1 cellular context compared by ENCODE assay signal in genomic region chr18:49814147-49814499, GRCh38.
TF ChIP-seq lines count a peak whose summit lies in the region.

No MANE protein-coding gene starts in this region.

TF ChIP-seq in HepG2, 621 proteins besides CTCF, POLR2A, EP300 and RAD21 (continued from another document and continues in another):
- no peak; the same call in 1 of the 2 replicates for TF ChIP-seq MXD1 (CRISPR knock-in tag; IDR thresholded peaks at IDR 0.05)
- TF ChIP-seq ZNF556 (CRISPR knock-in tag; IDR thresholded peaks at IDR 0.05; ENCODE audit: borderline replicate concordance) = 0 out of 2 replicates have a peak, but pooled peaks have one; percentile 21
- TF ChIP-seq ZNF350 (CRISPR knock-in tag; IDR thresholded peaks at IDR 0.05; ENCODE audit: borderline replicate concordance, low read depth) = no peak
- TF ChIP-seq CBX5 (CRISPR knock-in tag; IDR thresholded peaks at IDR 0.05; ENCODE audit: borderline replicate concordance) = 0 out of 2 replicates have a peak, but pooled peaks have one; percentile 26
- TF ChIP-seq ISL2 (CRISPR knock-in tag; IDR thresholded peaks at IDR 0.05) = no peak; the same call in 1 of the 2 replicates
- no peak for TF ChIP-seq RAD51 (IDR thresholded peaks at IDR 0.05; ENCODE audit: borderline replicate concordance)
- TF ChIP-seq THAP8 (CRISPR knock-in tag; IDR thresholded peaks at IDR 0.05; ENCODE audit: borderline replicate concordance) = no peak
- TF ChIP-seq NCOR1 (IDR thresholded peaks at IDR 0.05; ENCODE audit: borderline replicate concordance, low read length) = no peak
- no peak for TF ChIP-seq TGIF2 (CRISPR knock-in tag; IDR thresholded peaks at IDR 0.05)
- 0 out of 2 replicates have a peak, but pooled peaks have one; percentile 60 for TF ChIP-seq ZNF446 (CRISPR knock-in tag; IDR thresholded peaks at IDR 0.05)
- no peak for TF ChIP-seq ARID2 (CRISPR knock-in tag; IDR thresholded peaks at IDR 0.05; ENCODE audit: borderline replicate concordance)
- TF ChIP-seq, protein P1, sequence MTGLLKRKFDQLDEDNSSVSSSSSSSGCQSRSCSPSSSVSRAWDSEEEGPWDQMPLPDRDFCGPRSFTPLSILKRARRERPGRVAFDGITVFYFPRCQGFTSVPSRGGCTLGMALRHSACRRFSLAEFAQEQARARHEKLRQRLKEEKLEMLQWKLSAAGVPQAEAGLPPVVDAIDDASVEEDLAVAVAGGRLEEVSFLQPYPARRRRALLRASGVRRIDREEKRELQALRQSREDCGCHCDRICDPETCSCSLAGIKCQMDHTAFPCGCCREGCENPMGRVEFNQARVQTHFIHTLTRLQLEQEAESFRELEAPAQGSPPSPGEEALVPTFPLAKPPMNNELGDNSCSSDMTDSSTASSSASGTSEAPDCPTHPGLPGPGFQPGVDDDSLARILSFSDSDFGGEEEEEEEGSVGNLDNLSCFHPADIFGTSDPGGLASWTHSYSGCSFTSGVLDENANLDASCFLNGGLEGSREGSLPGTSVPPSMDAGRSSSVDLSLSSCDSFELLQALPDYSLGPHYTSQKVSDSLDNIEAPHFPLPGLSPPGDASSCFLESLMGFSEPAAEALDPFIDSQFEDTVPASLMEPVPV (CRISPR knock-in tag; IDR thresholded peaks at IDR 0.05) = no peak
- TF ChIP-seq NFIB (CRISPR knock-in tag; IDR thresholded peaks at IDR 0.05; ENCODE audit: borderline replicate concordance) = no peak
- TF ChIP-seq ZNF20 (CRISPR knock-in tag; IDR thresholded peaks at IDR 0.05) = no peak
- TF ChIP-seq DR1 (CRISPR knock-in tag; IDR thresholded peaks at IDR 0.05) = 0 out of 2 replicates have a peak, but pooled peaks have one; percentile 7
- TF ChIP-seq ZFX (CRISPR knock-in tag; IDR thresholded peaks at IDR 0.05; ENCODE audit: low read depth) = peak; percentile 53; the same call in 1 of the 2 replicates
- TF ChIP-seq, protein P2, sequence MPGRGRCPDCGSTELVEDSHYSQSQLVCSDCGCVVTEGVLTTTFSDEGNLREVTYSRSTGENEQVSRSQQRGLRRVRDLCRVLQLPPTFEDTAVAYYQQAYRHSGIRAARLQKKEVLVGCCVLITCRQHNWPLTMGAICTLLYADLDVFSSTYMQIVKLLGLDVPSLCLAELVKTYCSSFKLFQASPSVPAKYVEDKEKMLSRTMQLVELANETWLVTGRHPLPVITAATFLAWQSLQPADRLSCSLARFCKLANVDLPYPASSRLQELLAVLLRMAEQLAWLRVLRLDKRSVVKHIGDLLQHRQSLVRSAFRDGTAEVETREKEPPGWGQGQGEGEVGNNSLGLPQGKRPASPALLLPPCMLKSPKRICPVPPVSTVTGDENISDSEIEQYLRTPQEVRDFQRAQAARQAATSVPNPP (CRISPR knock-in tag; IDR thresholded peaks at IDR 0.05) = 0 out of 2 replicates have a peak, but pooled peaks have one; percentile 18
- TF ChIP-seq ZNF629 (CRISPR knock-in tag; conservative IDR thresholded peaks at IDR 0.05) = 0 out of 2 replicates have a peak, but pooled peaks have one; percentile 32
- 0 out of 2 replicates have a peak, but pooled peaks have one; percentile 59 for TF ChIP-seq ZNF256 (CRISPR knock-in tag; conservative IDR thresholded peaks at IDR 0.05)
- TF ChIP-seq, protein P3, sequence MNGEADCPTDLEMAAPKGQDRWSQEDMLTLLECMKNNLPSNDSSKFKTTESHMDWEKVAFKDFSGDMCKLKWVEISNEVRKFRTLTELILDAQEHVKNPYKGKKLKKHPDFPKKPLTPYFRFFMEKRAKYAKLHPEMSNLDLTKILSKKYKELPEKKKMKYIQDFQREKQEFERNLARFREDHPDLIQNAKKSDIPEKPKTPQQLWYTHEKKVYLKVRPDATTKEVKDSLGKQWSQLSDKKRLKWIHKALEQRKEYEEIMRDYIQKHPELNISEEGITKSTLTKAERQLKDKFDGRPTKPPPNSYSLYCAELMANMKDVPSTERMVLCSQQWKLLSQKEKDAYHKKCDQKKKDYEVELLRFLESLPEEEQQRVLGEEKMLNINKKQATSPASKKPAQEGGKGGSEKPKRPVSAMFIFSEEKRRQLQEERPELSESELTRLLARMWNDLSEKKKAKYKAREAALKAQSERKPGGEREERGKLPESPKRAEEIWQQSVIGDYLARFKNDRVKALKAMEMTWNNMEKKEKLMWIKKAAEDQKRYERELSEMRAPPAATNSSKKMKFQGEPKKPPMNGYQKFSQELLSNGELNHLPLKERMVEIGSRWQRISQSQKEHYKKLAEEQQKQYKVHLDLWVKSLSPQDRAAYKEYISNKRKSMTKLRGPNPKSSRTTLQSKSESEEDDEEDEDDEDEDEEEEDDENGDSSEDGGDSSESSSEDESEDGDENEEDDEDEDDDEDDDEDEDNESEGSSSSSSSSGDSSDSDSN (CRISPR knock-in tag; IDR thresholded peaks at IDR 0.05) = peak; percentile 57; the same call in 1 of the 2 replicates
- TF ChIP-seq ZNF232 (CRISPR knock-in tag; IDR thresholded peaks at IDR 0.05; ENCODE audit: borderline replicate concordance) = peak; percentile 44; the same call in 1 of the 2 replicates
- no peak for TF ChIP-seq ATF7 (IDR thresholded peaks at IDR 0.05)
- TF ChIP-seq ATF7 (CRISPR knock-in tag; IDR thresholded peaks at IDR 0.05) = no peak
- peak; percentile 7; the same call in 1 of the 2 replicates for TF ChIP-seq ZNF687 (CRISPR knock-in tag; IDR thresholded peaks at IDR 0.05)
- TF ChIP-seq FOXA3 (CRISPR knock-in tag; IDR thresholded peaks at IDR 0.05) = no peak
- no peak for TF ChIP-seq CENPT (CRISPR knock-in tag; IDR thresholded peaks at IDR 0.05; ENCODE audit: low read depth)
- 0 out of 2 replicates have a peak, but pooled peaks have one; percentile 38 for TF ChIP-seq EEA1 (CRISPR knock-in tag; IDR thresholded peaks at IDR 0.05; ENCODE audit: borderline replicate concordance)
- no peak for TF ChIP-seq ZNF451 (CRISPR knock-in tag; IDR thresholded peaks at IDR 0.05)
- TF ChIP-seq AKAP8 (CRISPR knock-in tag; IDR thresholded peaks at IDR 0.05) = no peak
- 0 out of 2 replicates have a peak, but pooled peaks have one; percentile 6 for TF ChIP-seq SP4 (CRISPR knock-in tag; IDR thresholded peaks at IDR 0.05)
- TF ChIP-seq, protein P4, sequence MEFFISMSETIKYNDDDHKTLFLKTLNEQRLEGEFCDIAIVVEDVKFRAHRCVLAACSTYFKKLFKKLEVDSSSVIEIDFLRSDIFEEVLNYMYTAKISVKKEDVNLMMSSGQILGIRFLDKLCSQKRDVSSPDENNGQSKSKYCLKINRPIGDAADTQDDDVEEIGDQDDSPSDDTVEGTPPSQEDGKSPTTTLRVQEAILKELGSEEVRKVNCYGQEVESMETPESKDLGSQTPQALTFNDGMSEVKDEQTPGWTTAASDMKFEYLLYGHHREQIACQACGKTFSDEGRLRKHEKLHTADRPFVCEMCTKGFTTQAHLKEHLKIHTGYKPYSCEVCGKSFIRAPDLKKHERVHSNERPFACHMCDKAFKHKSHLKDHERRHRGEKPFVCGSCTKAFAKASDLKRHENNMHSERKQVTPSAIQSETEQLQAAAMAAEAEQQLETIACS (CRISPR knock-in tag; IDR thresholded peaks at IDR 0.05) = peak; percentile 21; the same call in 1 of the 2 replicates
- TF ChIP-seq ZFYVE20 (CRISPR knock-in tag; IDR thresholded peaks at IDR 0.05; ENCODE audit: borderline replicate concordance, low read depth) = 0 out of 2 replicates have a peak, but pooled peaks have one; percentile 56
- TF ChIP-seq ZBTB7B (CRISPR knock-in tag; IDR thresholded peaks at IDR 0.05) = 0 out of 2 replicates have a peak, but pooled peaks have one; percentile 14
- 0 out of 2 replicates have a peak, but pooled peaks have one; percentile 76 for TF ChIP-seq AKNA (CRISPR knock-in tag; IDR thresholded peaks at IDR 0.05; ENCODE audit: borderline replicate concordance)
- TF ChIP-seq, protein P5, sequence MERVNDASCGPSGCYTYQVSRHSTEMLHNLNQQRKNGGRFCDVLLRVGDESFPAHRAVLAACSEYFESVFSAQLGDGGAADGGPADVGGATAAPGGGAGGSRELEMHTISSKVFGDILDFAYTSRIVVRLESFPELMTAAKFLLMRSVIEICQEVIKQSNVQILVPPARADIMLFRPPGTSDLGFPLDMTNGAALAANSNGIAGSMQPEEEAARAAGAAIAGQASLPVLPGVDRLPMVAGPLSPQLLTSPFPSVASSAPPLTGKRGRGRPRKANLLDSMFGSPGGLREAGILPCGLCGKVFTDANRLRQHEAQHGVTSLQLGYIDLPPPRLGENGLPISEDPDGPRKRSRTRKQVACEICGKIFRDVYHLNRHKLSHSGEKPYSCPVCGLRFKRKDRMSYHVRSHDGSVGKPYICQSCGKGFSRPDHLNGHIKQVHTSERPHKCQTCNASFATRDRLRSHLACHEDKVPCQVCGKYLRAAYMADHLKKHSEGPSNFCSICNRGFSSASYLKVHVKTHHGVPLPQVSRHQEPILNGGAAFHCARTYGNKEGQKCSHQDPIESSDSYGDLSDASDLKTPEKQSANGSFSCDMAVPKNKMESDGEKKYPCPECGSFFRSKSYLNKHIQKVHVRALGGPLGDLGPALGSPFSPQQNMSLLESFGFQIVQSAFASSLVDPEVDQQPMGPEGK (CRISPR knock-in tag; IDR thresholded peaks at IDR 0.05) = 0 out of 2 replicates have a peak, but pooled peaks have one; percentile 13
- peak; percentile 59 for TF ChIP-seq PHF8 (CRISPR knock-in tag; IDR thresholded peaks at IDR 0.05)
- no peak for TF ChIP-seq ZNF570 (CRISPR knock-in tag; IDR thresholded peaks at IDR 0.05; ENCODE audit: borderline replicate concordance)
- TF ChIP-seq ZNF296 (CRISPR knock-in tag; conservative IDR thresholded peaks at IDR 0.05) = 0 out of 2 replicates have a peak, but pooled peaks have one; percentile 22
- peak; percentile 49 for TF ChIP-seq PTBP1 (IDR thresholded peaks at IDR 0.05; ENCODE audit: low read depth, low read length, poor library complexity, severe bottlenecking)
- no peak for TF ChIP-seq MED8 (CRISPR knock-in tag; IDR thresholded peaks at IDR 0.05; ENCODE audit: insufficient replicate concordance)
- peak; percentile 2; the same call in 1 of the 2 replicates for TF ChIP-seq MTA1 (CRISPR knock-in tag; IDR thresholded peaks at IDR 0.05; ENCODE audit: borderline replicate concordance)
- TF ChIP-seq, protein P6, sequence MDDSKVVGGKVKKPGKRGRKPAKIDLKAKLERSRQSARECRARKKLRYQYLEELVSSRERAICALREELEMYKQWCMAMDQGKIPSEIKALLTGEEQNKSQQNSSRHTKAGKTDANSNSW (CRISPR knock-in tag; IDR thresholded peaks at IDR 0.05; ENCODE audit: borderline replicate concordance) = no peak
- peak; percentile 71; the same call in 1 of the 2 replicates for TF ChIP-seq ISX (CRISPR knock-in tag; conservative IDR thresholded peaks at IDR 0.05)
